In genomic region chr7:158951725-158952124, GRCh38 we compare ENCODE assay signal across 27 cellular contexts.
DNase-seq lines count a peak whose midpoint lies in the region; ATAC-seq, FAIRE-seq and TF ChIP-seq lines count a peak whose summit lies in the region.
"Had no signal": no experiment of that assay in that cellular context is flagged by ENCODE, and none has a peak within 500 bp of the region (broad histone marks: within the 10 kb centered on the region; RNA-seq: fewer than 3 reads in every experiment).

No MANE protein-coding gene starts in this region.

- CTCF ChIA-PET in K562 (lab: Yijun Ruan, JAX; ENCODE audit: low intra/inter-chr PET ratio): no interaction called here

- H3K4me1 ChIP-seq in K562 (replicated peaks in 1 of 2; ENCODE audit: control insufficient read depth in 2 of 2, insufficient read depth in 2 of 2, low read length in 2 of 2) (peaks cover 0 to 10% of the 10 kb centered on the region in 2 experiments; a peak in 1 of 5 replicates), osteoblast (ENCODE audit: insufficient read depth, low read length) (no peaks in the 10 kb centered on the region)
- H3K4me1 ChIP-seq: BE2C, BLaER1 had no signal

- FAIRE-seq in K562 (lab: Jason Lieb, UNC): no peak
- FAIRE-seq: A204.1, GM12878, GM12892, GM18507 had no signal

- TF ChIP-seq POLR2A in K562 (conservative IDR thresholded peaks at IDR 0.05): no peak

- WGBS in K562 (ENCODE audit: insufficient coverage, low coverage, missing lambda C conversion rate): 60% methylated on average over 12 of the region's 12 CpGs

- H3K27ac ChIP-seq in K562 (ENCODE audit: extremely low read depth, low read depth, low read length) (no peak overlapping the region), osteoblast (ENCODE audit: low read depth, low read length) (no peak overlapping the region)
- H3K27ac ChIP-seq: BLaER1 had no signal

- POLR2A ChIA-PET in K562 (lab: Yijun Ruan, JAX): interaction anchor here (0.7 kb wide), 2 partner anchors 84 to 261 kb away, joined by 3 read pairs; no protein-coding TSS in a partner anchor

- TF ChIP-seq CTCF in K562 (IDR thresholded peaks at IDR 0.05 in 2 of 3, conservative IDR thresholded peaks at IDR 0.05 in 1 of 3; ENCODE audit: insufficient read depth in 2 of 3, low read depth in 1 of 3, low read length in 3 of 3) (no peak), osteoblast (IDR thresholded peaks at IDR 0.05; ENCODE audit: extremely low read depth, low read depth, low read length) (no peak)

- no peak for ATAC-seq in K562
- ATAC-seq in GM18867 (IDR thresholded peaks at IDR 0.05; ENCODE audit: unreplicated experiment): no peak
- no peak for ATAC-seq in HG03097 (IDR thresholded peaks at IDR 0.05; ENCODE audit: low FRiP score, unreplicated experiment)
- ATAC-seq: GM12878 had no signal

- in situ Hi-C loops in K562 (cut with MboI): no loop called here

- no peak for TF ChIP-seq EP300 in K562 (IDR thresholded peaks at IDR 0.05; ENCODE audit: low read length)

- H3K9me3 ChIP-seq in K562 (replicated peaks; ENCODE audit: control insufficient read depth, insufficient read depth, low read depth, low read length): peaks cover 3% of the 10 kb centered on the region; the same call in 1 of the 2 replicates
- H3K9me3 ChIP-seq in osteoblast (ENCODE audit: low read depth, low read length): peaks cover 1% of the 10 kb centered on the region
- H3K9me3 ChIP-seq: BE2C had no signal

- no peak for DNase-seq in K562 (ENCODE audit: extremely low read depth in 1 of 4, low spot score in 3 of 4)
- DNase-seq in islet precursor cell: peak; percentile 40
- DNase-seq in osteoblast (ENCODE audit: insufficient read length, low spot score, missing footprints): peak; percentile 76
- no peak for DNase-seq in foreskin melanocyte
- no peak for DNase-seq in GM19238 (ENCODE audit: insufficient read length, low spot score)
- DNase-seq: 8988T; ACHN; BE2C; C1 segment of cervical spinal cord; CD4-positive, alpha-beta memory T cell; CD4-positive, CD25-positive, alpha-beta regulatory T cell; CD8-positive, alpha-beta memory T cell; COR-L47; DMS 273 treated with DMSO at 0.1 percent for 48 hours; DMS153; DMS53; DMS79; DND-41; EL; GDM1 had no signal

- H3K36me3 ChIP-seq in K562 (ENCODE audit: control insufficient read depth, insufficient read depth, low read length) (peaks cover 28% of the 10 kb centered on the region; the same call in 2 of the 3 replicates), osteoblast (ENCODE audit: insufficient read depth, low read length) (no peaks in the 10 kb centered on the region)

- H2AFZ ChIP-seq in K562 (ENCODE audit: low read depth, low read length) (no peak overlapping the region), osteoblast (ENCODE audit: low read length) (no peak overlapping the region)

- no TSS peak for BruUV-seq in K562 (replicated peaks; lab: Mats Ljungman, UMichigan)

- no peaks in the 10 kb centered on the region for H3K9me1 ChIP-seq in K562 (ENCODE audit: control insufficient read depth, insufficient read depth, low read length)

- H3K79me2 ChIP-seq in K562 (ENCODE audit: control insufficient read depth, insufficient read depth, low read length): no peaks in the 10 kb centered on the region
- no peaks in the 10 kb centered on the region for H3K79me2 ChIP-seq in osteoblast (ENCODE audit: insufficient read depth, low read length)

- no peak for TF ChIP-seq RAD21 in K562 (CRISPR knock-in tag; conservative IDR thresholded peaks at IDR 0.05 in 1 of 2, IDR thresholded peaks at IDR 0.05 in 1 of 2)

- H3K27me3 ChIP-seq in K562 (ENCODE audit: control insufficient read depth in 2 of 2, insufficient read depth in 2 of 2, low read length in 2 of 2): peaks cover 0 to 12% of the 10 kb centered on the region in 2 experiments; a peak in 3 of 5 replicates
- H3K27me3 ChIP-seq in osteoblast (ENCODE audit: insufficient read depth, low read length): peaks cover 5% of the 10 kb centered on the region
- H3K27me3 ChIP-seq: BE2C had no signal

- H3K9ac ChIP-seq in K562 (ENCODE audit: insufficient read depth in 1 of 2, low read depth in 2 of 2, low read length in 2 of 2): no peak overlapping the region
- H3K9ac ChIP-seq: BLaER1 had no signal

- H4K20me1 ChIP-seq in K562 (replicated peaks; ENCODE audit: control insufficient read depth, insufficient read depth, low read length) (no peaks in the 10 kb centered on the region), osteoblast (ENCODE audit: insufficient read depth, low read length) (no peaks in the 10 kb centered on the region)
- H4K20me1 ChIP-seq: BLaER1 had no signal

- intact Hi-C loops in K562 (cut with micrococcal nuclease): no loop called here

- H3K4me2 ChIP-seq in K562 (ENCODE audit: insufficient read depth, low read length): no peak overlapping the region
- H3K4me2 ChIP-seq in osteoblast (ENCODE audit: insufficient read depth, low read length): no peak overlapping the region
- H3K4me2 ChIP-seq: BLaER1 had no signal

- no peak overlapping the region for H3K4me3 ChIP-seq in K562
- H3K4me3 ChIP-seq in osteoblast (ENCODE audit: insufficient read depth, low read length): no peak overlapping the region
- H3K4me3 ChIP-seq: BLaER1, GM12878 had no signal

TF ChIP-seq in K562, 482 proteins besides CTCF, POLR2A, EP300 and RAD21:
- TF ChIP-seq POLR2G (IDR thresholded peaks at IDR 0.05; ENCODE audit: low read depth, low read length) (0 out of 2 replicates have a peak, but pooled peaks have one; percentile 21), POLR2B (IDR thresholded peaks at IDR 0.05; ENCODE audit: low read depth, partially characterized antibody) (no peak)
TF ChIP-seq in K562: peak in this region for 1.

Comparison
In these comparisons a context has a peak if more than half of its experiments do, and no peak if none do; other contexts are left out.
1. DNase-seq: peak in islet precursor cell (single experiment) and osteoblast (single experiment); none in K562 (0 of 4), foreskin melanocyte (single experiment) and GM19238 (single experiment).